In genomic region chr2:66661253-66662173, GRCh38 we compare ENCODE assay signal across 19 cellular contexts.
"Had no signal": no experiment of that assay in that cellular context is flagged by ENCODE, and none has a peak within 500 bp of the region (broad histone marks: within the 10 kb centered on the region; RNA-seq: fewer than 3 reads in every experiment).

No MANE protein-coding gene starts in this region.

- H3K36me3 ChIP-seq: heart left ventricle, left lung, lower lobe of right lung, ovary, right atrium auricular region, sigmoid colon, tibial artery, upper lobe of left lung had no signal

- H3K27ac ChIP-seq: heart left ventricle, left lung, lower lobe of right lung, ovary, right atrium auricular region, sigmoid colon, skin epidermis, tibial artery, upper lobe of left lung had no signal

- H3K27me3 ChIP-seq: left lung, ovary, right atrium auricular region, sigmoid colon, upper lobe of left lung had no signal

- DNase-seq: effector memory CD4-positive, alpha-beta T cell; heart left ventricle; hippocampal formation; islet precursor cell; left lung; lower lobe of right lung; midbrain; ovary; sigmoid colon; stimulated activated CD4-positive, alpha-beta T cell treated with anti-CD3 and anti-CD28 coated beads, Interleukin-2, amount 100 ng/mL, for 24 hours; stimulated activated CD4-positive, alpha-beta T cell treated with anti-CD3 and anti-CD28 coated beads, Interleukin-4, amount 100 ng/mL, for 4 hours; stimulated activated naive B cell treated with anti-CD40 and anti-IgM and Interleukin-4, amounts not matched to agents 10 μg/mL and 1 μg/mL and 100 μg/mL, for 72 hours; tibial artery had no signal

- H3K4me3 ChIP-seq: heart left ventricle, left lung, lower lobe of right lung, ovary, right atrium auricular region, sigmoid colon, skin epidermis, tibial artery, upper lobe of left lung had no signal

- ATAC-seq: esophagus mucosa; heart left ventricle; left lung; stimulated activated naive B cell treated with anti-CD40 and anti-IgM and Interleukin-4, amounts not matched to agents 10 μg/mL and 1 μg/mL and 100 μg/mL, for 72 hours had no signal

- H3K9me3 ChIP-seq: lower lobe of right lung, ovary had no signal

- H3K4me1 ChIP-seq: heart left ventricle, left lung, lower lobe of right lung, right atrium auricular region, sigmoid colon, tibial artery, upper lobe of left lung had no signal

- FAIRE-seq: endometrium, frontal cortex had no signal
